In genomic region chr1:111862599-111862998, GRCh38 we compare ENCODE assay signal across 28 cellular contexts.
"Had no signal": no experiment of that assay in that cellular context is flagged by ENCODE, and none has a peak within 500 bp of the region (broad histone marks: within the 10 kb centered on the region; RNA-seq: fewer than 3 reads in every experiment).

No MANE protein-coding gene starts in this region.

- H3K9me3 Mint-ChIP-seq: central memory CD8-positive, alpha-beta T cell; dendritic cell treated with granulocyte-macrophage colony-stimulating factor and Interleukin-4, amounts not matched to agents 40 ng/mL and 50 ng/mL, for 4 days; endodermal cell; immature natural killer cell; naive thymus-derived CD8-positive, alpha-beta T cell; nephron progenitor cell had no signal

- H3K4me3 ChIP-seq: colonic mucosa, esophagus muscularis mucosa, gastroesophageal sphincter, lower lobe of right lung, psoas muscle, smooth muscle cell, stomach, thyroid gland had no signal

- H3K27ac ChIP-seq: colonic mucosa, esophagus muscularis mucosa, foreskin keratinocyte, gastroesophageal sphincter, lower lobe of right lung, psoas muscle, stomach, thyroid gland had no signal

- H3K4me3 Mint-ChIP-seq: central memory CD8-positive, alpha-beta T cell; dendritic cell treated with granulocyte-macrophage colony-stimulating factor and Interleukin-4, amounts not matched to agents 40 ng/mL and 50 ng/mL, for 4 days; endodermal cell; immature natural killer cell; naive thymus-derived CD8-positive, alpha-beta T cell; nephron progenitor cell had no signal

- H3K4me1 Mint-ChIP-seq: central memory CD8-positive, alpha-beta T cell; endodermal cell; nephron progenitor cell had no signal

- H3K27me3 ChIP-seq: colonic mucosa, esophagus muscularis mucosa, foreskin keratinocyte, gastroesophageal sphincter, thyroid gland had no signal

- ATAC-seq: foreskin keratinocyte; gastroesophageal sphincter; lower lobe of right lung; naive thymus-derived CD8-positive, alpha-beta T cell; sciatic nerve had no signal

- H3K36me3 Mint-ChIP-seq: immature natural killer cell; naive thymus-derived CD8-positive, alpha-beta T cell had no signal

- DNase-seq: colonic mucosa; effector CD8-positive, alpha-beta T cell; endodermal cell; foreskin keratinocyte; hypothalamus; immature natural killer cell; islet precursor cell; kidney glomerular epithelial cell; lower lobe of right lung; naive thymus-derived CD8-positive, alpha-beta T cell; nephron progenitor cell; nucleus accumbens; posterior cingulate gyrus; psoas muscle; stimulated activated CD4-positive, alpha-beta T cell treated with anti-CD3 and anti-CD28 coated beads, Interleukin-12 subunit alpha, Interleukin-12 subunit beta, amount 100 ng/mL, for 4 hours; stimulated activated CD4-positive, alpha-beta T cell treated with anti-CD3 and anti-CD28 coated beads, Interleukin-1b, Interleukin-23, amount 100 ng/mL, for 48 hours; stimulated activated CD4-positive, alpha-beta T cell treated with anti-CD3 and anti-CD28 coated beads, Interleukin-4, amount 100 ng/mL, for 1 hour; stimulated activated CD8-positive, alpha-beta memory T cell treated with anti-CD3 and anti-CD28 coated beads, Interleukin-4, amount 100 ng/mL, for 48 hours; stimulated activated naive CD4-positive, alpha-beta T cell; stomach; thyroid gland; trophoblast cell had no signal

- H3K27ac Mint-ChIP-seq: dendritic cell treated with granulocyte-macrophage colony-stimulating factor and Interleukin-4, amounts not matched to agents 40 ng/mL and 50 ng/mL, for 4 days; endodermal cell; immature natural killer cell; naive thymus-derived CD8-positive, alpha-beta T cell; nephron progenitor cell had no signal

- H3K4me1 ChIP-seq: colonic mucosa, esophagus muscularis mucosa, foreskin keratinocyte, gastroesophageal sphincter, lower lobe of right lung, psoas muscle, stomach, thyroid gland had no signal

- H3K36me3 ChIP-seq: colonic mucosa, esophagus muscularis mucosa, gastroesophageal sphincter, lower lobe of right lung, stomach, thyroid gland had no signal

- H3K9me3 ChIP-seq: colonic mucosa, esophagus muscularis mucosa, gastroesophageal sphincter, lower lobe of right lung, psoas muscle, stomach, thyroid gland had no signal
